9 cellular contexts compared by ENCODE assay signal in genomic region chr5:84287964-84288363, GRCh38.
DNase-seq lines count a peak whose midpoint lies in the region; ATAC-seq, FAIRE-seq and TF ChIP-seq lines count a peak whose summit lies in the region.
"Had no signal": no experiment of that assay in that cellular context is flagged by ENCODE, and none has a peak within 500 bp of the region (broad histone marks: within the 10 kb centered on the region; RNA-seq: fewer than 3 reads in every experiment).

No MANE protein-coding gene starts in this region.

- in situ Hi-C loops in HepG2 (cut with HindIII; ENCODE audit: extremely low pct_ligation_motif_present, low pct_unique_long_range_greater_than_20kb), result no loop called here
- in situ Hi-C loops in astrocyte of the spinal cord (cut with HindIII; ENCODE audit: low sequenced_read_pairs), result no loop called here

- H3K4me1 ChIP-seq in HepG2 (ENCODE audit: insufficient read depth, low read length) (no peaks in the 10 kb centered on the region), right lobe of liver (no peaks in the 10 kb centered on the region), heart left ventricle (peaks cover 0 to 15% (median 4%) of the 10 kb centered on the region in 12 donors)
- H3K4me1 ChIP-seq: BLaER1 had no signal

- H3K36me3 ChIP-seq in HepG2 (replicated peaks in 1 of 2; ENCODE audit: control insufficient read depth in 1 of 2, insufficient read depth in 2 of 2, low read length in 2 of 2) (no peaks in the 10 kb centered on the region), right lobe of liver (no peaks in the 10 kb centered on the region), heart left ventricle (no peaks in the 10 kb centered on the region)
- H3K36me3 ChIP-seq: BLaER1 had no signal

- H3K9ac ChIP-seq in HepG2 (ENCODE audit: insufficient read depth, low read depth, low read length), result no peak overlapping the region
- H3K9ac ChIP-seq: BLaER1 had no signal

- ATAC-seq in HepG2 (no peak), right lobe of liver (no peak), heart left ventricle (no peak)

- no peak overlapping the region for H2AFZ ChIP-seq in HepG2 (ENCODE audit: low read length)

- H3K4me2 ChIP-seq in HepG2 (ENCODE audit: low read depth, low read length), result no peak overlapping the region
- H3K4me2 ChIP-seq: BLaER1 had no signal

- H3K27me3 ChIP-seq in HepG2 (ENCODE audit: control insufficient read depth in 1 of 2, insufficient read depth in 2 of 2, low read length in 2 of 2), result no peaks in the 10 kb centered on the region
- no peaks in the 10 kb centered on the region for H3K27me3 ChIP-seq in right lobe of liver
- no peaks in the 10 kb centered on the region for H3K27me3 ChIP-seq in heart left ventricle
- H3K27me3 ChIP-seq: BLaER1 had no signal

- H3K4me3 ChIP-seq in HepG2 (replicated peaks in 1 of 3; ENCODE audit: insufficient read depth in 1 of 3, low read depth in 2 of 3, low read length in 3 of 3), result no peak overlapping the region
- H3K4me3 ChIP-seq in right lobe of liver, result no peak overlapping the region
- no peak overlapping the region for H3K4me3 ChIP-seq in astrocyte of the spinal cord (ENCODE audit: low read depth, low read length)
- H3K4me3 ChIP-seq in heart left ventricle, result no peak overlapping the region
- H3K4me3 ChIP-seq: BLaER1 had no signal

- DNase-seq in HepG2 (ENCODE audit: low spot score) (no peak), right lobe of liver (no peak), HS-5 (ENCODE audit: low read depth) (peak; percentile 80), astrocyte of the spinal cord (ENCODE audit: low read depth, low spot score) (peak; percentile 95), heart left ventricle (no peak), NCI-H1694 (lab: John Stamatoyannopoulos, UW) (no peak), NCI-H2107 treated with DMSO at 0.1 percent for 48 hours (lab: John Stamatoyannopoulos, UW; ENCODE audit: unreplicated experiment) (no peak), RPMI8226 (no peak)

- no peak for FAIRE-seq in HepG2 (lab: Jason Lieb, UNC)

- TF ChIP-seq CTCF in HepG2 (CRISPR knock-in tag; IDR thresholded peaks at IDR 0.05) (no peak), right lobe of liver (IDR thresholded peaks at IDR 0.05) (no peak), astrocyte of the spinal cord (IDR thresholded peaks at IDR 0.05; ENCODE audit: low read depth, low read length) (no peak), heart left ventricle (IDR thresholded peaks at IDR 0.05) (no peak)

- POLR2A ChIA-PET in HepG2 (lab: Yijun Ruan, JAX), result no interaction called here

- no TSS peak for BruUV-seq in HepG2 (replicated peaks; lab: Mats Ljungman, UMichigan)

- TF ChIP-seq POLR2A in HepG2 (IDR thresholded peaks at IDR 0.05; ENCODE audit: insufficient read depth in 1 of 2, low read depth in 2 of 2, low read length in 2 of 2) (no peak), right lobe of liver (IDR thresholded peaks at IDR 0.05) (no peak), heart left ventricle (IDR thresholded peaks at IDR 0.05) (no peak)

- no peak overlapping the region for H3K27ac ChIP-seq in HepG2 (ENCODE audit: extremely low read length, insufficient read depth, low read length)
- H3K27ac ChIP-seq in right lobe of liver, result no peak overlapping the region
- no peak overlapping the region for H3K27ac ChIP-seq in heart left ventricle
- H3K27ac ChIP-seq: BLaER1 had no signal

- intact Hi-C loops in HepG2 (cut with micrococcal nuclease; ENCODE audit: unreplicated experiment), result no loop called here
- intact Hi-C loops in right lobe of liver (cut with DNase I), result no loop called here
- intact Hi-C loops in heart left ventricle (cut with DNase I), result loop anchor here in 1 of 10 donors (5.0 kb wide), 1 partner anchor 94 kb away; the partner anchor contains the start of gene EDIL3

- no peaks in the 10 kb centered on the region for H3K9me3 ChIP-seq in HepG2 (ENCODE audit: low read length)
- H3K9me3 ChIP-seq in right lobe of liver, result no peaks in the 10 kb centered on the region
- H3K9me3 ChIP-seq in heart left ventricle, result no peaks in the 10 kb centered on the region
- H3K9me3 ChIP-seq: BLaER1 had no signal

- no peak for TF ChIP-seq RAD21 in HepG2 (CRISPR knock-in tag; IDR thresholded peaks at IDR 0.05)

- TF ChIP-seq EP300 in HepG2 (IDR thresholded peaks at IDR 0.05; ENCODE audit: low read depth in 2 of 2, low read length in 2 of 2) (no peak), HepG2 (CRISPR knock-in tag; IDR thresholded peaks at IDR 0.05; ENCODE audit: borderline replicate concordance) (no peak)

- no peaks in the 10 kb centered on the region for H4K20me1 ChIP-seq in HepG2 (ENCODE audit: insufficient read depth, low read length)
- H4K20me1 ChIP-seq: BLaER1 had no signal

- H3K79me2 ChIP-seq in HepG2 (ENCODE audit: insufficient read depth, low read length), result no peaks in the 10 kb centered on the region

- CTCF ChIA-PET in HepG2 (lab: Yijun Ruan, JAX; ENCODE audit: low intra/inter-chr PET ratio, low total read pairs), result no interaction called here

- 11% methylated on average over 4 of the region's 4 CpGs for WGBS in HepG2 (ENCODE audit: low lambda C conversion rate)
- WGBS in right lobe of liver (ENCODE audit: insufficient coverage, low coverage, low lambda C conversion rate, missing lambda C conversion rate), result 42% methylated on average over 4 of the region's 4 CpGs
- 50 to 65% (median 61%) methylated on average over 4 of the region's 4 CpGs for WGBS in heart left ventricle, 4 donors

TF ChIP-seq in HepG2, 621 proteins besides CTCF, POLR2A, EP300 and RAD21:
- TF ChIP-seq MAFK (conservative IDR thresholded peaks at IDR 0.05 in 1 of 2, IDR thresholded peaks at IDR 0.05 in 1 of 2; ENCODE audit: low read length in 2 of 2) (peak; percentile 46 to 62; a peak in 3 of 4 replicates), ZNF768 (CRISPR knock-in tag; IDR thresholded peaks at IDR 0.05) (no peak), ZNF639 (CRISPR knock-in tag; conservative IDR thresholded peaks at IDR 0.05) (no peak), ZNF556 (CRISPR knock-in tag; IDR thresholded peaks at IDR 0.05; ENCODE audit: borderline replicate concordance) (no peak), NR3C1 (CRISPR knock-in tag; IDR thresholded peaks at IDR 0.05) (no peak), NFE2L2 (IDR thresholded peaks at IDR 0.05; ENCODE audit: low read length) (peak; percentile 67), GMEB2 (CRISPR knock-in tag; IDR thresholded peaks at IDR 0.05; ENCODE audit: low read depth) (no peak), HHEX (CRISPR knock-in tag; IDR thresholded peaks at IDR 0.05) (no peak)

Comparison
In these comparisons a context has a peak if more than half of its experiments do, and no peak if none do; other contexts are left out.
1. DNase-seq: peak in HS-5 (single experiment) and astrocyte of the spinal cord (single experiment); none in HepG2 (single experiment), right lobe of liver (0 of 3), heart left ventricle (0 of 5), NCI-H1694 (single experiment), NCI-H2107 treated with DMSO at 0.1 percent for 48 hours (single experiment) and RPMI8226 (single experiment).